15 cellular contexts compared by ENCODE assay signal in the genomic region with DNA sequence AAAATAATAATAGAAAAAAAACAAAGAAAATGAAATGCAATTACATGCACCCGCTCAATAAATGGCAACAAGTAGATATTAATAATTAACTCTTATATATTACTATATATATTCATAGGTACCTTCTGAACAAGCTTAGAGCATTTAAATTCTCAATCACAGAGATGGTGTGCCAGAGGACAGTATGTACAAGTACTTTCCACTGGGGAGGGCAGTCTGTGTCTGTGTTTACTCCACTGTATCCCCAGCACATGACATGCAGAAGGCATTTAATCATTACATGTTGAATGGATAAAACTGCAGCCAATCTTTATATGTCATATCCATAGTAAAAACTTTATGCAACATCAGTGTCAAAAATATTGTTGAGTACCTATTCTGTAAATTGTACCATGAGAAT.
DNase-seq lines count a peak whose midpoint lies in the region; ATAC-seq and TF ChIP-seq lines count a peak whose summit lies in the region.
"Had no signal": no experiment of that assay in that cellular context is flagged by ENCODE, and none has a peak within 500 bp of the region (broad histone marks: within the 10 kb centered on the region; RNA-seq: fewer than 3 reads in every experiment).

No MANE protein-coding gene starts in this region.

- H3K9me3 Mint-ChIP-seq in activated T-helper 1 cell treated with anti-CD3 and anti-CD28 coated beads, Interleukin-12 subunit alpha, Interleukin-12 subunit beta, Interleukin-2, Interleukin-4 antibody, amounts not matched to agents 30 ng/mL and 10 ng/mL and 1 ng/mL, durations not matched to agents 14 hours and 24 hours and 36 hours = no peaks in the 10 kb centered on the region
- H3K9me3 Mint-ChIP-seq in T-cell = no peaks in the 10 kb centered on the region
- H3K9me3 Mint-ChIP-seq: CD8-positive, alpha-beta T cell; H9 had no signal

- H3K27ac ChIP-seq in left ventricle myocardium inferior (replicated peaks) = peak overlapping the region; percentile 60
- H3K27ac ChIP-seq in osteoblast (ENCODE audit: low read depth, low read length) = no peak overlapping the region
- H3K27ac ChIP-seq: BLaER1 treated with 17β-estradiol and CSF1 and Interleukin-3, amounts not matched to agents 10 nM and 100 nM had no signal

- H3K9me3 ChIP-seq in left ventricle myocardium inferior (replicated peaks) = no peaks in the 10 kb centered on the region
- no peaks in the 10 kb centered on the region for H3K9me3 ChIP-seq in osteoblast (ENCODE audit: low read depth, low read length)
- H3K9me3 ChIP-seq: BLaER1 treated with 17β-estradiol and CSF1 and Interleukin-3, amounts not matched to agents 10 nM and 100 nM had no signal

- no peak for TF ChIP-seq CTCF in left ventricle myocardium inferior (IDR thresholded peaks at IDR 0.05; ENCODE audit: borderline replicate concordance)
- no peak for TF ChIP-seq CTCF in osteoblast (IDR thresholded peaks at IDR 0.05; ENCODE audit: extremely low read depth, low read depth, low read length)

- peaks cover 6% of the 10 kb centered on the region for H3K4me1 Mint-ChIP-seq in activated T-helper 1 cell treated with anti-CD3 and anti-CD28 coated beads, Interleukin-12 subunit alpha, Interleukin-12 subunit beta, Interleukin-2, Interleukin-4 antibody, amounts not matched to agents 30 ng/mL and 10 ng/mL and 1 ng/mL, durations not matched to agents 14 hours and 24 hours and 36 hours (ENCODE audit: low read depth)
- peaks cover 3 to 10% (median 3%) of the 10 kb centered on the region in 3 donors for H3K4me1 Mint-ChIP-seq in T-cell
- H3K4me1 Mint-ChIP-seq: B cell had no signal

- H3K36me3 ChIP-seq in left ventricle myocardium inferior (peaks cover 34% of the 10 kb centered on the region), osteoblast (ENCODE audit: insufficient read depth, low read length) (peaks cover 75% of the 10 kb centered on the region)
- H3K36me3 ChIP-seq: BLaER1 treated with 17β-estradiol and CSF1 and Interleukin-3, amounts not matched to agents 10 nM and 100 nM had no signal

- ATAC-seq in Right ventricle myocardium inferior (peak; percentile 87), left colon (peak; percentile 7), T-cell (replicated peaks in 1 of 4) (no peak)
- ATAC-seq: CD8-positive, alpha-beta T cell had no signal

- no peak overlapping the region for H3K4me3 Mint-ChIP-seq in activated T-helper 1 cell treated with anti-CD3 and anti-CD28 coated beads, Interleukin-12 subunit alpha, Interleukin-12 subunit beta, Interleukin-2, Interleukin-4 antibody, amounts not matched to agents 30 ng/mL and 10 ng/mL and 1 ng/mL, durations not matched to agents 14 hours and 24 hours and 36 hours
- no peak overlapping the region for H3K4me3 Mint-ChIP-seq in T-cell
- H3K4me3 Mint-ChIP-seq: B cell; CD8-positive, alpha-beta T cell; H9 had no signal

- CTCF ChIA-PET in T-cell (lab: Charles Lee) = interaction anchor here in 1 of 2 donors (1.2 to 1.4 kb wide), 2 partner anchors 8 to 57 kb away, joined by 3 to 4 read pairs; no protein-coding TSS in a partner anchor

- peaks cover 9% of the 10 kb centered on the region for H3K27me3 Mint-ChIP-seq in activated T-helper 1 cell treated with anti-CD3 and anti-CD28 coated beads, Interleukin-12 subunit alpha, Interleukin-12 subunit beta, Interleukin-2, Interleukin-4 antibody, amounts not matched to agents 30 ng/mL and 10 ng/mL and 1 ng/mL, durations not matched to agents 14 hours and 24 hours and 36 hours (ENCODE audit: insufficient read depth)
- peaks cover 3 to 9% of the 10 kb centered on the region in 2 donors for H3K27me3 Mint-ChIP-seq in T-cell

- no peak overlapping the region for H2AFZ ChIP-seq in osteoblast (ENCODE audit: low read length)

- DNase-seq in Right ventricle myocardium inferior (ENCODE audit: missing footprints) = no peak
- no peak for DNase-seq in cardiac septum (ENCODE audit: low spot score)
- DNase-seq in left ventricle myocardium inferior = no peak
- no peak for DNase-seq in left colon
- DNase-seq in activated T-helper 1 cell treated with anti-CD3 and anti-CD28 coated beads, Interleukin-12 subunit alpha, Interleukin-12 subunit beta, Interleukin-2, Interleukin-4 antibody, amounts not matched to agents 30 ng/mL and 10 ng/mL and 1 ng/mL, durations not matched to agents 14 hours and 24 hours and 36 hours (ENCODE audit: low spot score) = no peak
- no peak for DNase-seq in T-cell
- DNase-seq in osteoblast (ENCODE audit: insufficient read length, low spot score, missing footprints) = no peak
- DNase-seq: 8988T; Calu3; CD8-positive, alpha-beta T cell; DMS79 treated with DMSO at 0.1 percent for 48 hours; GF-D8; H9 had no signal

- intact Hi-C loops in Right ventricle myocardium inferior (cut with DNase I) = no loop called here
- intact Hi-C loops in cardiac septum (cut with DNase I) = loop anchor here (10.0 kb wide), 1 partner anchor 101 kb away; no protein-coding TSS in a partner anchor
- intact Hi-C loops in left ventricle myocardium inferior (cut with micrococcal nuclease) = no loop called here
- intact Hi-C loops in left colon (cut with DNase I, micrococcal nuclease) = no loop called here
- intact Hi-C loops in activated T-helper 1 cell treated with anti-CD3 and anti-CD28 coated beads, Interleukin-12 subunit alpha, Interleukin-12 subunit beta, Interleukin-2, Interleukin-4 antibody, amounts not matched to agents 30 ng/mL and 10 ng/mL and 1 ng/mL, durations not matched to agents 14 hours and 24 hours and 36 hours (cut with micrococcal nuclease) = loop anchor here (10.0 kb wide), 1 partner anchor 111 kb away; no protein-coding TSS in a partner anchor

- no peaks in the 10 kb centered on the region for H3K36me3 Mint-ChIP-seq in activated T-helper 1 cell treated with anti-CD3 and anti-CD28 coated beads, Interleukin-12 subunit alpha, Interleukin-12 subunit beta, Interleukin-2, Interleukin-4 antibody, amounts not matched to agents 30 ng/mL and 10 ng/mL and 1 ng/mL, durations not matched to agents 14 hours and 24 hours and 36 hours (ENCODE audit: low read depth)
- no peaks in the 10 kb centered on the region for H3K36me3 Mint-ChIP-seq in T-cell
- H3K36me3 Mint-ChIP-seq: CD8-positive, alpha-beta T cell had no signal

- no peak overlapping the region for H3K4me2 ChIP-seq in osteoblast (ENCODE audit: insufficient read depth, low read length)
- H3K4me2 ChIP-seq: BLaER1 treated with 17β-estradiol and CSF1 and Interleukin-3, amounts not matched to agents 10 nM and 100 nM had no signal

- POLR2A ChIA-PET in T-cell (lab: Charles Lee) = no interaction called here

- peaks cover 22% of the 10 kb centered on the region for H3K79me2 ChIP-seq in osteoblast (ENCODE audit: insufficient read depth, low read length)

- H3K4me1 ChIP-seq in left ventricle myocardium inferior (peaks cover 47% of the 10 kb centered on the region), osteoblast (ENCODE audit: insufficient read depth, low read length) (no peaks in the 10 kb centered on the region)

- no peak overlapping the region for H3K27ac Mint-ChIP-seq in activated T-helper 1 cell treated with anti-CD3 and anti-CD28 coated beads, Interleukin-12 subunit alpha, Interleukin-12 subunit beta, Interleukin-2, Interleukin-4 antibody, amounts not matched to agents 30 ng/mL and 10 ng/mL and 1 ng/mL, durations not matched to agents 14 hours and 24 hours and 36 hours
- no peak overlapping the region for H3K27ac Mint-ChIP-seq in T-cell
- H3K27ac Mint-ChIP-seq: B cell; CD8-positive, alpha-beta T cell; H9 had no signal

- no peak overlapping the region for H3K4me3 ChIP-seq in left ventricle myocardium inferior
- no peak overlapping the region for H3K4me3 ChIP-seq in osteoblast (ENCODE audit: insufficient read depth, low read length)
- H3K4me3 ChIP-seq: BLaER1 treated with 17β-estradiol and CSF1 and Interleukin-3, amounts not matched to agents 10 nM and 100 nM had no signal

- H3K27me3 ChIP-seq in left ventricle myocardium inferior (ENCODE audit: low read depth) (no peaks in the 10 kb centered on the region), osteoblast (ENCODE audit: insufficient read depth, low read length) (no peaks in the 10 kb centered on the region)
- H3K27me3 ChIP-seq: BLaER1 treated with 17β-estradiol and CSF1 and Interleukin-3, amounts not matched to agents 10 nM and 100 nM had no signal

- peaks cover 16% of the 10 kb centered on the region for H4K20me1 ChIP-seq in osteoblast (ENCODE audit: insufficient read depth, low read length)
- H4K20me1 ChIP-seq: BLaER1 treated with 17β-estradiol and CSF1 and Interleukin-3, amounts not matched to agents 10 nM and 100 nM had no signal

Comparison
In these comparisons a context has a peak if more than half of its experiments do, and no peak if none do; other contexts are left out.
1. intact Hi-C loops: an anchor here in cardiac septum (10.0 kb wide) and activated T-helper 1 cell treated with anti-CD3 and anti-CD28 coated beads, Interleukin-12 subunit alpha, Interleukin-12 subunit beta, Interleukin-2, Interleukin-4 antibody, amounts not matched to agents 30 ng/mL and 10 ng/mL and 1 ng/mL, durations not matched to agents 14 hours and 24 hours and 36 hours (10.0 kb wide); none called in Right ventricle myocardium inferior, left ventricle myocardium inferior and left colon.
2. ATAC-seq: peak in Right ventricle myocardium inferior (single experiment) and left colon (single experiment); none in T-cell (0 of 4).